ENCODE assay signal across 8 cellular contexts in genomic region chr3:98901032-98901464, GRCh38. TPM values are rescaled to one million over a fixed set of nuclear protein-coding genes. Genes with fewer than 3 reads are reported as not detected.
DNase-seq lines count a peak whose midpoint lies in the region; ATAC-seq and TF ChIP-seq lines count a peak whose summit lies in the region.

No MANE protein-coding gene starts in this region.

- H3K27me3 ChIP-seq in right cardiac atrium (ENCODE audit: control insufficient read depth, insufficient read depth), result no peaks in the 10 kb centered on the region

- no peaks in the 10 kb centered on the region for H3K4me1 ChIP-seq in right cardiac atrium (ENCODE audit: control insufficient read depth, insufficient read depth, low read length)

- H3K4me3 ChIP-seq in right cardiac atrium (ENCODE audit: low read length), result peak overlapping the region; percentile 72

- in situ Hi-C loops in ACHN (cut with HindIII; ENCODE audit: low pct_ligation_motif_present, low pct_unique_long_range_greater_than_20kb, low sequenced_read_pairs), result no loop called here

- DNase-seq in ACHN (peak; percentile 2), NCI-H774 (lab: John Stamatoyannopoulos, UW) (peak; percentile 32), anterior cingulate cortex (lab: John Stamatoyannopoulos, UW) (peak in 48 of 58 donors; percentile 2 to 77 (median 49)), right cardiac atrium (peak; percentile 53 to 83 (median 80)), posterior cingulate gyrus (peak; percentile 27 to 90 (median 46)), 8988T (no peak)

- H3K27ac ChIP-seq in right cardiac atrium (ENCODE audit: low read length), result peak overlapping the region; percentile 89

- intact Hi-C loops in right cardiac atrium (cut with DNase I) (no loop called here), posterior cingulate gyrus (cut with DNase I) (loop anchor here (5.0 kb wide), 3 partner anchors 84 to 309 kb away; partner anchors contain the start of gene CPOX)

- no peaks in the 10 kb centered on the region for H3K9me3 ChIP-seq in right cardiac atrium (ENCODE audit: control insufficient read depth, low read length)

- TF ChIP-seq POLR2A in GM18505 (IDR thresholded peaks at IDR 0.05; ENCODE audit: borderline replicate concordance, extremely low read depth, insufficient read depth, insufficient read length), result no peak

- under 1% methylated on average over 42 of the region's 42 CpGs for WGBS in right cardiac atrium

- peak; percentile 33 for ATAC-seq in GM18505 (IDR thresholded peaks at IDR 0.05; ENCODE audit: unreplicated experiment)
- peak; percentile 24 for ATAC-seq in HG03025 (IDR thresholded peaks at IDR 0.05; ENCODE audit: low FRiP score, unreplicated experiment)
- peak; percentile 75 to 77 for ATAC-seq in right cardiac atrium

RNA-seq across cellular contexts. Expression of gene DCBLD2, which starts 0.4 kb away (rescaled TPM):
- 10 to 100 TPM; 34.5 to 40.4 (median 36.5) TPM for total RNA-seq in right cardiac atrium
- polyA plus RNA-seq in right cardiac atrium, result 13.6 TPM

Comparison
In these comparisons a context has a peak if more than half of its experiments do, and no peak if none do; other contexts are left out.
1. ATAC-seq: peak in every context shown above with its lines; median percentile 76 in right cardiac atrium; 33 in GM18505; 24 in HG03025.